ENCODE assay signal across 1 cellular context in genomic region chr17:44046889-44047288, GRCh38. TPM values are rescaled to one million over a fixed set of nuclear protein-coding genes. Genes with fewer than 3 reads are reported as not detected.
"Had no signal": no experiment of that assay in that cellular context is flagged by ENCODE, and none has a peak within 500 bp of the region (broad histone marks: within the 10 kb centered on the region; RNA-seq: fewer than 3 reads in every experiment).

No MANE protein-coding gene starts in this region.

RNA-seq across cellular contexts. Expression of gene NAGS, which starts 42.5 kb away (rescaled TPM):
- polyA plus RNA-seq: neural cell had no signal
